21 cellular contexts compared by ENCODE assay signal in the genomic region with DNA sequence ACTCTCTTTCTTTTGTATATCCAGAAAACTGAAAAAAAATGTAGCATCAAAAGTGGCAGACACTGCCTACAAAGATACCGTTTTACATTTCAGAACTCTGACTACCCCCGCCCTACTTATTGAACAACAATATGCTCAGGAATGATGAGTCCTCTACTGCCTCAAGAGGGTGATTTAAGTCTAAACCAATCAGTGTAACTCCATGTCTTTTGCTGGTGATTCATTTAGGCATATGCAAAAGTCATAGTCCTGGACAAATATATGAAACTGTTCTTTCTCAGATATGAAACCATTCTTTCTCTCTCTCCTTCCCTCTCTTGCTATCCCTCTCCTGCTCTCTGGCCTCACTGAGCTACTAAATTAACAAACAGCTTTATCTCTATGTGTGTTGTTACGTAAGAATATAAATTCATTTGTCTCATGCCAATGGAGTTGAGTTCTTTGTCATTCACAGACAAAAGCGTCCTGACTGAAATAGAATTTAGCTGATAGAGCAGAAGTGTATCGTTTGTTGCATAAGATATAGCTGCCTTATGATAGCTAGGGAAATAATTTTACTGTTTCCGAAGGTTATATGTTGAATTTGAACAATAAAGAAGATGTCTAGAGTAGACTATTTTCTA.
DNase-seq lines count a peak whose midpoint lies in the region; FAIRE-seq and TF ChIP-seq lines count a peak whose summit lies in the region.
"Had no signal": no experiment of that assay in that cellular context is flagged by ENCODE, and none has a peak within 500 bp of the region (broad histone marks: within the 10 kb centered on the region; RNA-seq: fewer than 3 reads in every experiment).

No MANE protein-coding gene starts in this region.

- DNase-seq in EH (ENCODE audit: low read depth) (peak; percentile 44), HPDE6-E6E7 (ENCODE audit: extremely low spot score) (peak; percentile 16), astrocyte (ENCODE audit: low read depth) (peak; percentile 67), keratinocyte (ENCODE audit: low read depth, low spot score) (no peak), cerebellum (ENCODE audit: low spot score) (no peak)
- no peak for DNase-seq in activated effector memory CD4-positive, alpha-beta T cell treated with Interleukin-2 at 50 U/mL for 16 hours
- DNase-seq in activated CD4-positive, alpha-beta T cell treated with anti-CD3 and anti-CD28 coated beads, Interleukin-2, amount 50 U/mL, for 48 hours, result no peak
- DNase-seq: activated B cell treated with CpG ODN at 0.5 μM for 24 hours; activated naive CD4-positive, alpha-beta T cell treated with anti-CD3 and anti-CD28 coated beads, Interleukin-2, amount 10 ng/mL, durations not matched to agents 7 days and 5 days; C1 segment of cervical spinal cord; caudate nucleus; endodermal cell; head of caudate nucleus; Kasumi-1; NCI-H1694; NCI-H524 treated with DMSO at 0.1 percent for 48 hours; ovary; stimulated activated naive CD8-positive, alpha-beta T cell treated with anti-CD3 and anti-CD28 coated beads, Interleukin-15, amount 100 ng/mL, for 72 hours; T-cell had no signal

- no peaks in the 10 kb centered on the region for H3K36me3 ChIP-seq in astrocyte (ENCODE audit: insufficient read depth, low read length)
- no peaks in the 10 kb centered on the region for H3K36me3 ChIP-seq in keratinocyte (ENCODE audit: control insufficient read depth in 2 of 2, extremely low read depth in 1 of 2, insufficient read depth in 2 of 2, low read length in 2 of 2)
- H3K36me3 ChIP-seq: ovary had no signal

- H3K9me3 ChIP-seq in astrocyte (ENCODE audit: insufficient read depth, low read depth, low read length), result no peaks in the 10 kb centered on the region
- no peaks in the 10 kb centered on the region for H3K9me3 ChIP-seq in keratinocyte (ENCODE audit: control insufficient read depth, low read depth, low read length)
- H3K9me3 ChIP-seq: ovary had no signal

- TF ChIP-seq CTCF in astrocyte (IDR thresholded peaks at IDR 0.05; ENCODE audit: insufficient read depth, low read depth, low read length), result no peak
- no peak for TF ChIP-seq CTCF in keratinocyte (optimal IDR thresholded peaks at IDR 0.05 in 1 of 3, IDR thresholded peaks at IDR 0.05 in 1 of 3, conservative IDR thresholded peaks at IDR 0.05 in 1 of 3; ENCODE audit: extremely low read depth in 1 of 3, insufficient read depth in 2 of 3, low read length in 3 of 3)

- H3K27me3 ChIP-seq in astrocyte (ENCODE audit: insufficient read depth, low read length) (no peaks in the 10 kb centered on the region), keratinocyte (ENCODE audit: control insufficient read depth, extremely low read depth, insufficient read depth, low read length) (no peaks in the 10 kb centered on the region)
- H3K27me3 ChIP-seq: ovary had no signal

- no peaks in the 10 kb centered on the region for H3K27me3 Mint-ChIP-seq in astrocyte (ENCODE audit: low read depth, unreplicated experiment)
- H3K27me3 Mint-ChIP-seq: activated naive CD4-positive, alpha-beta T cell treated with anti-CD3 and anti-CD28 coated beads, Interleukin-2, amount 10 ng/mL, durations not matched to agents 7 days and 5 days; stimulated activated naive CD8-positive, alpha-beta T cell treated with anti-CD3 and anti-CD28 coated beads, Interleukin-15, amount 100 ng/mL, for 72 hours; T-cell had no signal

- H3K4me1 Mint-ChIP-seq in astrocyte (ENCODE audit: low read depth, unreplicated experiment), result peaks cover 14% of the 10 kb centered on the region
- H3K4me1 Mint-ChIP-seq: activated B cell treated with CpG ODN at 0.5 μM for 24 hours; activated naive CD4-positive, alpha-beta T cell treated with anti-CD3 and anti-CD28 coated beads, Interleukin-2, amount 10 ng/mL, durations not matched to agents 7 days and 5 days; endodermal cell; stimulated activated naive CD8-positive, alpha-beta T cell treated with anti-CD3 and anti-CD28 coated beads, Interleukin-15, amount 100 ng/mL, for 72 hours; T-cell had no signal

- H3K36me3 Mint-ChIP-seq in astrocyte (ENCODE audit: low read depth, unreplicated experiment), result no peaks in the 10 kb centered on the region
- H3K36me3 Mint-ChIP-seq: activated naive CD4-positive, alpha-beta T cell treated with anti-CD3 and anti-CD28 coated beads, Interleukin-2, amount 10 ng/mL, durations not matched to agents 7 days and 5 days; T-cell had no signal

- H3K9me1 ChIP-seq in keratinocyte (ENCODE audit: control insufficient read depth, extremely low read depth, insufficient read depth, low read length), result no peaks in the 10 kb centered on the region

- FAIRE-seq in astrocyte (lab: Jason Lieb, UNC) (no peak), keratinocyte (lab: Jason Lieb, UNC) (peak; percentile 13)
- FAIRE-seq: urothelium cell line had no signal

- no peak overlapping the region for H3K27ac Mint-ChIP-seq in astrocyte (ENCODE audit: unreplicated experiment)
- H3K27ac Mint-ChIP-seq: activated B cell treated with CpG ODN at 0.5 μM for 24 hours; activated naive CD4-positive, alpha-beta T cell treated with anti-CD3 and anti-CD28 coated beads, Interleukin-2, amount 10 ng/mL, durations not matched to agents 7 days and 5 days; endodermal cell; stimulated activated naive CD8-positive, alpha-beta T cell treated with anti-CD3 and anti-CD28 coated beads, Interleukin-15, amount 100 ng/mL, for 72 hours; T-cell had no signal

- H3K4me1 ChIP-seq in astrocyte (ENCODE audit: insufficient read depth, low read length), result peaks cover 10% of the 10 kb centered on the region
- peaks cover 28% of the 10 kb centered on the region for H3K4me1 ChIP-seq in keratinocyte (ENCODE audit: control insufficient read depth, extremely low read depth, insufficient read depth, low read length)

- dilution Hi-C loops in keratinocyte (cut with MboI; ENCODE audit: extremely low pct_ligation_motif_present, low sequenced_read_pairs), result no loop called here

- no peak overlapping the region for H3K27ac ChIP-seq in astrocyte (ENCODE audit: low read depth, low read length)
- peak overlapping the region; percentile 15 for H3K27ac ChIP-seq in keratinocyte (ENCODE audit: control insufficient read depth, insufficient read depth, low read length)
- H3K27ac ChIP-seq: HL-60, ovary had no signal

- H3K4me3 ChIP-seq in astrocyte (ENCODE audit: insufficient read depth, low read depth, low read length) (no peak overlapping the region), keratinocyte (ENCODE audit: control insufficient read depth in 2 of 3, extremely low read depth in 1 of 3, insufficient read depth in 2 of 3, low read depth in 1 of 3, low read length in 3 of 3) (no peak overlapping the region)
- H3K4me3 ChIP-seq: ovary had no signal

- H3K9ac ChIP-seq in astrocyte (ENCODE audit: low read length), result no peak overlapping the region
- no peak overlapping the region for H3K9ac ChIP-seq in keratinocyte (ENCODE audit: control insufficient read depth, extremely low read depth, insufficient read depth, low read length)

- H3K79me2 ChIP-seq in astrocyte (ENCODE audit: insufficient read depth, low read length) (no peaks in the 10 kb centered on the region), keratinocyte (ENCODE audit: control insufficient read depth, insufficient read depth, low read length) (no peaks in the 10 kb centered on the region)

- H2AFZ ChIP-seq in astrocyte (ENCODE audit: low read depth, low read length) (no peak overlapping the region), keratinocyte (ENCODE audit: control insufficient read depth, low read length) (peak overlapping the region; percentile 47)

- H3K9me3 Mint-ChIP-seq in astrocyte (ENCODE audit: unreplicated experiment), result no peaks in the 10 kb centered on the region
- H3K9me3 Mint-ChIP-seq: activated B cell treated with CpG ODN at 0.5 μM for 24 hours; activated naive CD4-positive, alpha-beta T cell treated with anti-CD3 and anti-CD28 coated beads, Interleukin-2, amount 10 ng/mL, durations not matched to agents 7 days and 5 days; endodermal cell; stimulated activated naive CD8-positive, alpha-beta T cell treated with anti-CD3 and anti-CD28 coated beads, Interleukin-15, amount 100 ng/mL, for 72 hours; T-cell had no signal

- no peaks in the 10 kb centered on the region for H4K20me1 ChIP-seq in astrocyte (ENCODE audit: insufficient read depth, low read length)
- no peaks in the 10 kb centered on the region for H4K20me1 ChIP-seq in keratinocyte (ENCODE audit: control insufficient read depth, extremely low read depth, insufficient read depth, low read length)

- H3K4me2 ChIP-seq in astrocyte (ENCODE audit: low read length), result no peak overlapping the region
- no peak overlapping the region for H3K4me2 ChIP-seq in keratinocyte (ENCODE audit: control insufficient read depth, extremely low read depth, insufficient read depth, low read depth, low read length)

- no peak overlapping the region for H3K4me3 Mint-ChIP-seq in astrocyte (ENCODE audit: unreplicated experiment)
- H3K4me3 Mint-ChIP-seq: activated B cell treated with CpG ODN at 0.5 μM for 24 hours; activated naive CD4-positive, alpha-beta T cell treated with anti-CD3 and anti-CD28 coated beads, Interleukin-2, amount 10 ng/mL, durations not matched to agents 7 days and 5 days; endodermal cell; stimulated activated naive CD8-positive, alpha-beta T cell treated with anti-CD3 and anti-CD28 coated beads, Interleukin-15, amount 100 ng/mL, for 72 hours; T-cell had no signal

Comparison
In these comparisons a context has a peak if more than half of its experiments do, and no peak if none do; other contexts are left out.
1. DNase-seq: peak in EH (single experiment), HPDE6-E6E7 (single experiment) and astrocyte (single experiment); none in keratinocyte (single experiment), cerebellum (single experiment), activated effector memory CD4-positive, alpha-beta T cell treated with Interleukin-2 at 50 U/mL for 16 hours (single experiment) and activated CD4-positive, alpha-beta T cell treated with anti-CD3 and anti-CD28 coated beads, Interleukin-2, amount 50 U/mL, for 48 hours (0 of 2).